In the genomic region with DNA sequence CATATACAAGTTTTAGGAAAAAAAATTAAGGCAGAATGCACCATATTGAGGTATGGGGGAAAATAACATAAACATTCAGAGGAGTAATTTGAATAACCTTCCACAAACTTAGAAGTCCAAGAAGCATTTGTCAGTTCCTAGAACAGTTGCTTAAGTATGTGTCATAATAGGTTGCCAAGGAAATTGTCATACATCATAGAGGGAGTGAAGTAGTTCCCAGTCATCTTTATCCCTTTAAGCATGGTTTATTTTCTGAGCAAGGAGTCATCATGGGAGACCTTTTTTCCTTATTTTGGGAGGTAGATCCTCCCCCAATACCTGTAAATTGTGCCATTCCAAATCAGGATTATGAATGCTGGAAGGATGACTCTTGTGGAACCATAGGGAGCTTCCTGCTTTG, we compare ENCODE assay signal across 11 cellular contexts.
DNase-seq lines count a peak whose midpoint lies in the region; ATAC-seq and TF ChIP-seq lines count a peak whose summit lies in the region.
"Had no signal": no experiment of that assay in that cellular context is flagged by ENCODE, and none has a peak within 500 bp of the region (broad histone marks: within the 10 kb centered on the region; RNA-seq: fewer than 3 reads in every experiment).

A gene with protein sequence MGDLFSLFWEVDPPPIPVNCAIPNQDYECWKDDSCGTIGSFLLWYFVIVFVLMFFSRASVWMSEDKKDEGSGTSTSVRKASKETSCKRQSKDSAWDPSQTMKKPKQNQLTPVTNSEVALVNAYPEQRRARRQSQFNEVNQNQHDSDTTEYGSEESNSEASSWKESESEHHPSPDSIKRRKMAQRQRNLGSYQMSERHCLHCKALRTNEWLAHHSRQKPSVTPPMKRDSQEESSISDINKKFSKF (plus strand): TSS at position 219 of the 400 bp plus-strand sequence. CDS start 51 bp downstream, at position 270.

- no peaks in the 10 kb centered on the region for H3K27me3 ChIP-seq in RWPE2 (ENCODE audit: insufficient read depth, poor library complexity, severe bottlenecking)
- H3K27me3 ChIP-seq: BE2C, SJSA1 had no signal

- TF ChIP-seq CTCF in RWPE2 (IDR thresholded peaks at IDR 0.05; ENCODE audit: poor library complexity, severe bottlenecking), result no peak
- no peak for TF ChIP-seq CTCF in foreskin fibroblast (IDR thresholded peaks at IDR 0.05; ENCODE audit: low read depth, low read length)
- no peak for TF ChIP-seq CTCF in coronary artery (IDR thresholded peaks at IDR 0.05)

- H3K4me3 Mint-ChIP-seq in activated naive CD8-positive, alpha-beta T cell, result peak within 1 kb of the TSS; percentile 60
- no peak within 1 kb of the TSS for H3K4me3 Mint-ChIP-seq in activated naive CD8-positive, alpha-beta T cell treated with anti-CD3 and anti-CD28 coated beads, Interleukin-2, amount 50 U/mL, for 24 hours

- no peaks in the 10 kb centered on the region for H3K9me3 ChIP-seq in RWPE2 (ENCODE audit: severe bottlenecking)
- H3K9me3 ChIP-seq: BE2C, SJSA1 had no signal

- H3K36me3 ChIP-seq in RWPE2 (ENCODE audit: low read depth), result peaks cover 18% of the 10 kb centered on the region

- H3K27ac Mint-ChIP-seq in activated naive CD8-positive, alpha-beta T cell, result no peak within 1 kb of the TSS
- no peak within 1 kb of the TSS for H3K27ac Mint-ChIP-seq in activated naive CD8-positive, alpha-beta T cell treated with anti-CD3 and anti-CD28 coated beads, Interleukin-2, amount 50 U/mL, for 24 hours

- peaks cover 24% of the 10 kb centered on the region for H3K4me1 Mint-ChIP-seq in activated naive CD8-positive, alpha-beta T cell (ENCODE audit: low read depth)
- H3K4me1 Mint-ChIP-seq in activated naive CD8-positive, alpha-beta T cell treated with anti-CD3 and anti-CD28 coated beads, Interleukin-2, amount 50 U/mL, for 24 hours, result peaks cover 22% of the 10 kb centered on the region

- no peak within 1 kb of the TSS for H3K4me3 ChIP-seq in RWPE2 (ENCODE audit: severe bottlenecking)
- no peak within 1 kb of the TSS for H3K4me3 ChIP-seq in foreskin fibroblast (ENCODE audit: low read depth in 1 of 2, low read length in 2 of 2)
- H3K4me3 ChIP-seq in coronary artery, result no peak within 1 kb of the TSS
- H3K4me3 ChIP-seq: SJSA1 had no signal

- H3K9me3 Mint-ChIP-seq in activated naive CD8-positive, alpha-beta T cell (ENCODE audit: low read depth), result no peaks in the 10 kb centered on the region
- H3K9me3 Mint-ChIP-seq in activated naive CD8-positive, alpha-beta T cell treated with anti-CD3 and anti-CD28 coated beads, Interleukin-2, amount 50 U/mL, for 24 hours, result no peaks in the 10 kb centered on the region

- peaks cover 20% of the 10 kb centered on the region for H3K4me1 ChIP-seq in RWPE2 (ENCODE audit: insufficient read depth, poor library complexity, severe bottlenecking)
- H3K4me1 ChIP-seq: BE2C had no signal

- peaks cover 2% of the 10 kb centered on the region for H3K36me3 Mint-ChIP-seq in activated naive CD8-positive, alpha-beta T cell
- H3K36me3 Mint-ChIP-seq in activated naive CD8-positive, alpha-beta T cell treated with anti-CD3 and anti-CD28 coated beads, Interleukin-2, amount 50 U/mL, for 24 hours (ENCODE audit: low read depth), result peaks cover 14% of the 10 kb centered on the region

- H3K27me3 Mint-ChIP-seq in activated naive CD8-positive, alpha-beta T cell, result peaks cover 3% of the 10 kb centered on the region
- H3K27me3 Mint-ChIP-seq in activated naive CD8-positive, alpha-beta T cell treated with anti-CD3 and anti-CD28 coated beads, Interleukin-2, amount 50 U/mL, for 24 hours, result peaks cover 1% of the 10 kb centered on the region

- no peak for DNase-seq in activated naive CD8-positive, alpha-beta T cell treated with anti-CD3 and anti-CD28 coated beads, Interleukin-2, amount 50 U/mL, for 24 hours
- DNase-seq in RWPE2 (ENCODE audit: low spot score) (no peak), foreskin fibroblast (peak; percentile 73 to 83), coronary artery (ENCODE audit: low spot score) (no peak), GM19240 (ENCODE audit: insufficient read length, low spot score) (no peak)
- no peak for DNase-seq in stimulated activated CD4-positive, alpha-beta T cell treated with anti-CD3 and anti-CD28 coated beads, Interleukin-2, amount 100 ng/mL, for 24 hours
- DNase-seq: BE2C, NCI-H2029 had no signal

- no peak for ATAC-seq in activated naive CD8-positive, alpha-beta T cell treated with anti-CD3 and anti-CD28 coated beads, Interleukin-2, amount 50 U/mL, for 24 hours
- ATAC-seq in RWPE2 (ENCODE audit: low read depth) (peak; percentile 60; the same call in 2 of the 3 replicates), HG02571 (IDR thresholded peaks at IDR 0.05; ENCODE audit: unreplicated experiment) (no peak)

- no peak within 1 kb of the TSS for H3K27ac ChIP-seq in RWPE2 (ENCODE audit: poor library complexity, severe bottlenecking)
- no peak within 1 kb of the TSS for H3K27ac ChIP-seq in coronary artery
- H3K27ac ChIP-seq: SJSA1 had no signal

Comparison
In these comparisons a context has a peak if more than half of its experiments do, and no peak if none do; other contexts are left out.
1. DNase-seq: peak in foreskin fibroblast (2 of 2); none in activated naive CD8-positive, alpha-beta T cell treated with anti-CD3 and anti-CD28 coated beads, Interleukin-2, amount 50 U/mL, for 24 hours (single experiment), RWPE2 (single experiment), coronary artery (single experiment), GM19240 (single experiment) and stimulated activated CD4-positive, alpha-beta T cell treated with anti-CD3 and anti-CD28 coated beads, Interleukin-2, amount 100 ng/mL, for 24 hours (0 of 2).